In the genomic region with DNA sequence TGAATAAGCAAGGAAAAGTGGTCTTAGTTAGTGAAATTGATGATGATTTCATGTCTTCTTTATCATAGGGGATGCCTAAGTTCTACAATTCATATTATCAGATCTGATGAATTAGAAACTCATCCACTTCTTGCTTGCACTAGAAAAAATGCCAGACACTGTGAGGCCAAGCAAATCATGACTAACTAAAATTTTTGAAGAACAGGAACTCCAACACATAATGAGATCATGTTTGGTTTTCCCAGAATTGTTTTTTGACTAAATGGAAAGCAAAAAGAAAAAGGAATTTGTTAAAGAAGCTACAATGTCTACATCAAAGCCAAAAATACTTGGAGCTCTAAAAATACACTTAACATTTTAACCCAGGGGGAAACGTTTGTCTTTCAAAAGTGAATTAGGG, we compare ENCODE assay signal across 40 cellular contexts.
DNase-seq lines count a peak whose midpoint lies in the region; FAIRE-seq and TF ChIP-seq lines count a peak whose summit lies in the region.
"Had no signal": no experiment of that assay in that cellular context is flagged by ENCODE, and none has a peak within 500 bp of the region (broad histone marks: within the 10 kb centered on the region; RNA-seq: fewer than 3 reads in every experiment).

No MANE protein-coding gene starts in this region.

- POLR2A ChIA-PET in CD4-positive, alpha-beta memory T cell (lab: Charles Lee; ENCODE audit: partially characterized antibody): no interaction called here

- H3K27me3 Mint-ChIP-seq in chondrocyte (ENCODE audit: low read depth) (no peaks in the 10 kb centered on the region), nephron (ENCODE audit: low read depth) (no peaks in the 10 kb centered on the region)
- peaks cover 0 to 3% of the 10 kb centered on the region in 2 donors for H3K27me3 Mint-ChIP-seq in CD4-positive, alpha-beta memory T cell
- H3K27me3 Mint-ChIP-seq: stimulated activated naive CD8-positive, alpha-beta T cell treated with anti-CD3 and anti-CD28 coated beads, Interleukin-15, amount 100 ng/mL, for 72 hours had no signal

- TF ChIP-seq CTCF in chondrocyte (IDR thresholded peaks at IDR 0.05) (no peak), nephron (IDR thresholded peaks at IDR 0.05; ENCODE audit: unreplicated experiment in 3 of 3) (no peak)

- FAIRE-seq in small intestine (lab: Jason Lieb, UNC): no peak
- FAIRE-seq: GM12892, pancreas had no signal

- DNase-seq in AG08396 (ENCODE audit: low spot score): peak; percentile 7
- DNase-seq in HCEC 1CT: peak; percentile 18
- DNase-seq in chondrocyte (ENCODE audit: low spot score): no peak
- no peak for DNase-seq in NCI-H1105 (lab: John Stamatoyannopoulos, UW)
- DNase-seq in NCI-H345 treated with DMSO at 0.1 percent for 48 hours (lab: John Stamatoyannopoulos, UW; ENCODE audit: unreplicated experiment): no peak
- DNase-seq in CD4-positive, alpha-beta memory T cell: no peak
- no peak for DNase-seq in small intestine
- DNase-seq: activated CD4-positive, alpha-beta T cell treated with anti-CD3 and anti-CD28 coated beads for 48 hours; activated effector memory CD4-positive, alpha-beta T cell treated with Interleukin-2 at 50 U/mL for 16 hours; anterior cingulate cortex; cortex of kidney; DMS 273 treated with DMSO at 0.1 percent for 48 hours; effector memory CD4-positive, alpha-beta T cell; foreskin keratinocyte; H7; heart left ventricle; KG1; kidney glomerular epithelial cell; MG63; mucosa of descending colon; natural killer cell; NCI-H1930; NCI-H226; NCI-H748 treated with DMSO at 0.1 percent for 48 hours; pancreas; SIG-M5; spleen; stimulated activated CD8-positive, alpha-beta memory T cell treated with anti-CD3 and anti-CD28 coated beads, Interleukin-4, amount 100 ng/mL, for 48 hours; stimulated activated naive CD8-positive, alpha-beta T cell treated with anti-CD3 and anti-CD28 coated beads, Interleukin-15, amount 100 ng/mL, for 72 hours; T1000; thyroid gland; uterus had no signal

- peak overlapping the region; percentile 29 for H3K27ac Mint-ChIP-seq in chondrocyte (ENCODE audit: unreplicated experiment)
- H3K27ac Mint-ChIP-seq in nephron: peak overlapping the region in 2 of 3 experiments; percentile 16 to 83
- H3K27ac Mint-ChIP-seq in CD4-positive, alpha-beta memory T cell: no peak overlapping the region
- H3K27ac Mint-ChIP-seq: activated naive CD8-positive, alpha-beta T cell; natural killer cell; stimulated activated naive CD8-positive, alpha-beta T cell treated with anti-CD3 and anti-CD28 coated beads, Interleukin-15, amount 100 ng/mL, for 72 hours had no signal

- no peaks in the 10 kb centered on the region for H3K9me3 ChIP-seq in CD4-positive, alpha-beta memory T cell (ENCODE audit: control insufficient read depth in 1 of 2, low read length in 2 of 2)
- no peaks in the 10 kb centered on the region for H3K9me3 ChIP-seq in small intestine (ENCODE audit: control insufficient read depth, low read depth)
- H3K9me3 ChIP-seq: A549, MG63, mucosa of descending colon, pancreas, thyroid gland, uterus had no signal

- no peaks in the 10 kb centered on the region for H3K4me1 ChIP-seq in CD4-positive, alpha-beta memory T cell (ENCODE audit: insufficient read depth, low read length)
- no peaks in the 10 kb centered on the region for H3K4me1 ChIP-seq in small intestine (ENCODE audit: control insufficient read depth in 2 of 2, insufficient read depth in 1 of 2, low read depth in 1 of 2, low read length in 1 of 2)
- H3K4me1 ChIP-seq: A549, foreskin keratinocyte, heart left ventricle, pancreas, spleen, thyroid gland, uterus had no signal

- intact Hi-C loops in CD4-positive, alpha-beta memory T cell (cut with micrococcal nuclease): no loop called here

- H3K4me3 ChIP-seq in CD4-positive, alpha-beta memory T cell (ENCODE audit: low read length in 2 of 2): no peak overlapping the region
- H3K4me3 ChIP-seq in small intestine (ENCODE audit: low read depth in 1 of 2, low read length in 2 of 2): no peak overlapping the region
- H3K4me3 ChIP-seq: A549, cardiac muscle cell, heart left ventricle, lung, MG63, mucosa of descending colon, pancreas, spleen, thyroid gland, uterus had no signal

- H3K9me3 Mint-ChIP-seq in chondrocyte (ENCODE audit: low read depth) (peaks cover 13% of the 10 kb centered on the region), nephron (peaks cover 22% of the 10 kb centered on the region)
- peaks cover 0 to 17% (median 10%) of the 10 kb centered on the region in 8 donors for H3K9me3 Mint-ChIP-seq in CD4-positive, alpha-beta memory T cell
- H3K9me3 Mint-ChIP-seq: natural killer cell had no signal

- H3K4me1 Mint-ChIP-seq in chondrocyte (ENCODE audit: low read depth): peaks cover 38% of the 10 kb centered on the region
- peaks cover 32% of the 10 kb centered on the region for H3K4me1 Mint-ChIP-seq in nephron
- H3K4me1 Mint-ChIP-seq in CD4-positive, alpha-beta memory T cell: no peaks in the 10 kb centered on the region
- H3K4me1 Mint-ChIP-seq: natural killer cell; stimulated activated naive CD8-positive, alpha-beta T cell treated with anti-CD3 and anti-CD28 coated beads, Interleukin-15, amount 100 ng/mL, for 72 hours had no signal

- peaks cover 3% of the 10 kb centered on the region for H3K36me3 Mint-ChIP-seq in chondrocyte (ENCODE audit: low read depth)
- peaks cover 17% of the 10 kb centered on the region for H3K36me3 Mint-ChIP-seq in nephron (ENCODE audit: low read depth)
- H3K36me3 Mint-ChIP-seq in CD4-positive, alpha-beta memory T cell: no peaks in the 10 kb centered on the region
- H3K36me3 Mint-ChIP-seq: activated naive CD8-positive, alpha-beta T cell; natural killer cell had no signal

- WGBS in small intestine, 3 donors: 30 to 54% (median 44%) methylated on average over 1 of the region's 1 CpG

- CTCF ChIA-PET in CD4-positive, alpha-beta memory T cell (lab: Charles Lee; ENCODE audit: partially characterized antibody): no interaction called here

- H3K27ac ChIP-seq in CD4-positive, alpha-beta memory T cell (ENCODE audit: low read depth, low read length): no peak overlapping the region
- H3K27ac ChIP-seq in small intestine (ENCODE audit: low read depth in 1 of 2, low read length in 1 of 2): no peak overlapping the region
- H3K27ac ChIP-seq: A549, cardiac muscle cell, epithelial cell of prostate, foreskin keratinocyte, HL-60, pancreas, spleen, thyroid gland, uterus had no signal

- no peaks in the 10 kb centered on the region for H3K36me3 ChIP-seq in CD4-positive, alpha-beta memory T cell (ENCODE audit: insufficient read depth, low read length)
- H3K36me3 ChIP-seq in small intestine (ENCODE audit: control insufficient read depth in 2 of 2, insufficient read depth in 2 of 2, low read length in 2 of 2): no peaks in the 10 kb centered on the region
- H3K36me3 ChIP-seq: cardiac muscle cell, heart left ventricle, MG63, pancreas, spleen, thyroid gland, uterus had no signal

- H3K4me3 Mint-ChIP-seq in chondrocyte (ENCODE audit: unreplicated experiment) (no peak overlapping the region), nephron (no peak overlapping the region)
- no peak overlapping the region for H3K4me3 Mint-ChIP-seq in CD4-positive, alpha-beta memory T cell
- H3K4me3 Mint-ChIP-seq: activated naive CD8-positive, alpha-beta T cell; natural killer cell; stimulated activated naive CD8-positive, alpha-beta T cell treated with anti-CD3 and anti-CD28 coated beads, Interleukin-15, amount 100 ng/mL, for 72 hours had no signal

- H3K27me3 ChIP-seq in CD4-positive, alpha-beta memory T cell (ENCODE audit: insufficient read depth, low read length): no peaks in the 10 kb centered on the region
- no peaks in the 10 kb centered on the region for H3K27me3 ChIP-seq in small intestine (ENCODE audit: control insufficient read depth in 2 of 2, insufficient read depth in 2 of 2, low read length in 2 of 2)
- H3K27me3 ChIP-seq: cardiac muscle cell, foreskin keratinocyte, heart left ventricle, MG63, pancreas, spleen, thyroid gland, uterus had no signal

Comparison
In these comparisons a context has a peak if more than half of its experiments do, and no peak if none do; other contexts are left out.
1. DNase-seq: peak in AG08396 (single experiment) and HCEC 1CT (single experiment); none in chondrocyte (single experiment), NCI-H1105 (single experiment), NCI-H345 treated with DMSO at 0.1 percent for 48 hours (single experiment), CD4-positive, alpha-beta memory T cell (0 of 5) and small intestine (single experiment).
2. H3K27ac Mint-ChIP-seq: peak in chondrocyte (single experiment) and nephron (2 of 3); none in CD4-positive, alpha-beta memory T cell (0 of 7).